Comparison of ENCODE assay signal across 26 cellular contexts in genomic region chr4:63906660-63907146, GRCh38.
"Had no signal": no experiment of that assay in that cellular context is flagged by ENCODE, and none has a peak within 500 bp of the region (broad histone marks: within the 10 kb centered on the region; RNA-seq: fewer than 3 reads in every experiment).

No MANE protein-coding gene starts in this region.

- H3K27me3 ChIP-seq: neural progenitor cell, neutrophil, pancreas, right lobe of liver, sigmoid colon, suprapubic skin, testis, tibial artery, transverse colon, upper lobe of right lung, uterus had no signal

- H3K27ac ChIP-seq: neural progenitor cell, neutrophil, pancreas, prostate gland, right lobe of liver, sigmoid colon, suprapubic skin, testis, tibial artery, transverse colon, upper lobe of right lung, uterus had no signal

- FAIRE-seq: pancreas, small intestine had no signal

- H3K9ac ChIP-seq: neural progenitor cell had no signal

- H2AFZ ChIP-seq: neural progenitor cell had no signal

- H3K9me3 ChIP-seq: neutrophil, pancreas, prostate gland, right lobe of liver, sigmoid colon, suprapubic skin, testis, tibial artery, transverse colon, upper lobe of right lung, uterus had no signal

- H3K36me3 ChIP-seq: neural progenitor cell, neutrophil, pancreas, prostate gland, right lobe of liver, sigmoid colon, suprapubic skin, tibial artery, transverse colon, upper lobe of right lung, uterus had no signal

- H3K4me3 ChIP-seq: neural progenitor cell, pancreas, prostate gland, right lobe of liver, sigmoid colon, suprapubic skin, testis, tibial artery, transverse colon, upper lobe of right lung, uterus had no signal

- H3K4me2 ChIP-seq: neural progenitor cell had no signal

- DNase-seq: naive B cell; naive thymus-derived CD8-positive, alpha-beta T cell; nephron progenitor cell; nucleus accumbens; pancreas; right cardiac atrium; right lobe of liver; sigmoid colon; small intestine; stimulated activated CD4-positive, alpha-beta T cell treated with anti-CD3 and anti-CD28 coated beads, Interleukin-15, amount 100 ng/mL, for 24 hours; stimulated activated CD4-positive, alpha-beta T cell treated with anti-CD3 and anti-CD28 coated beads, Interleukin-2, amount 100 ng/mL, for 24 hours; stimulated activated CD4-positive, alpha-beta T cell treated with anti-CD3 and anti-CD28 coated beads, Interleukin-2, amount 100 ng/mL, for 48 hours; stimulated activated CD4-positive, alpha-beta T cell treated with anti-CD3 and anti-CD28 coated beads, Interleukin-4, amount 100 ng/mL, for 24 hours; stimulated activated naive CD4-positive, alpha-beta T cell; stimulated activated naive CD8-positive, alpha-beta T cell treated with anti-CD3 and anti-CD28 coated beads, Interleukin-15, amount 100 ng/mL, for 72 hours; stimulated activated naive CD8-positive, alpha-beta T cell treated with anti-CD3 and anti-CD28 coated beads, Interleukin-15, Interleukin-2, amounts not matched to agents 100 U/mL and 50 U/mL, for 24 hours; substantia nigra; testis; tibial artery; transverse colon; upper lobe of right lung; uterus had no signal
